In the genomic region with DNA sequence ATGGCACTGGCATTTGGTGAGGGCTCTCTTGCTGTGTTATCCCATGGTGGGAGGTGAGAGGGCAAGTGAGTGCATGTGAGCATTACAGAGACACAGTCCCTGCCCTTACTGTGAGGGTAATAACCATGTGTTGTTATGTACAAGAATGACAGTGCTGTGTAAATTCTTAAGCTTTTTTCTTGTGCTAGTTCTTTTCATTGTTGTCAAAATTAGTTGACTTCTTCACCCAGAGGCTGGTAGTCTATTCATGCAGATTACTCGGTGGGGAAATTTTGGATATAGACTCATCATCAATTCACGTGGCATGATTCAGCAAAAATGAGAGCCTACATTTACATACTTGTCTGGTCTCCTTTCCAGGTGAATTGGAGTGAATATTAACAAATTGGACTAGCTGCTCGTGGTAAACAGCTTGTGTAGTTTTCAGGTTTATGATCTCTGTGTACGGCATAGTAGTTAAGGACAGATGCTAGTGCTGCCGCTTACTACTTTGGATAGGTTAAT, we compare ENCODE assay signal across 1 cellular context.
TF ChIP-seq lines count a peak whose summit lies in the region.

No MANE protein-coding gene starts in this region.

TF ChIP-seq in A549, 52 proteins besides CTCF, POLR2A, EP300 and RAD21 (continued from another document):
- TF ChIP-seq USF2 (IDR thresholded peaks at IDR 0.05) (no peak), ATOH8 (CRISPR knock-in tag; IDR thresholded peaks at IDR 0.05; ENCODE audit: low read depth) (0 out of 2 replicates have a peak, but pooled peaks have one; percentile 5), MAX (IDR thresholded peaks at IDR 0.05) (peak; percentile 36; the same call in 1 of the 2 replicates)
